Comparison of ENCODE assay signal across 1 cellular context in genomic region chr1:211133841-211134669, GRCh38.
TF ChIP-seq lines count a peak whose summit lies in the region.

TSS of gene KCNH1 (minus strand) at chr1:211134148. CDS start at chr1:211133945, 203 bp downstream.

TF ChIP-seq in HepG2, 621 proteins besides CTCF, POLR2A, EP300 and RAD21 (continued from another document and continues in another):
- TF ChIP-seq IRF9 (CRISPR knock-in tag; IDR thresholded peaks at IDR 0.05; ENCODE audit: borderline replicate concordance), result peak; percentile 37; the same call in 1 of the 2 replicates
- no peak for TF ChIP-seq SSRP1 (CRISPR knock-in tag; IDR thresholded peaks at IDR 0.05)
- peak; percentile 61; the same call in 1 of the 2 replicates for TF ChIP-seq ZFP90 (CRISPR knock-in tag; IDR thresholded peaks at IDR 0.05; ENCODE audit: borderline replicate concordance)
- TF ChIP-seq BCL3 (CRISPR knock-in tag; IDR thresholded peaks at IDR 0.05), result 0 out of 2 replicates have a peak, but pooled peaks have one; percentile 37
- no peak for TF ChIP-seq ZNF790 (CRISPR knock-in tag; IDR thresholded peaks at IDR 0.05; ENCODE audit: borderline replicate concordance)
- peak; percentile 81; the same call in 1 of the 2 replicates for TF ChIP-seq KLF12 (CRISPR knock-in tag; IDR thresholded peaks at IDR 0.05; ENCODE audit: borderline replicate concordance)
- TF ChIP-seq, protein P1, sequence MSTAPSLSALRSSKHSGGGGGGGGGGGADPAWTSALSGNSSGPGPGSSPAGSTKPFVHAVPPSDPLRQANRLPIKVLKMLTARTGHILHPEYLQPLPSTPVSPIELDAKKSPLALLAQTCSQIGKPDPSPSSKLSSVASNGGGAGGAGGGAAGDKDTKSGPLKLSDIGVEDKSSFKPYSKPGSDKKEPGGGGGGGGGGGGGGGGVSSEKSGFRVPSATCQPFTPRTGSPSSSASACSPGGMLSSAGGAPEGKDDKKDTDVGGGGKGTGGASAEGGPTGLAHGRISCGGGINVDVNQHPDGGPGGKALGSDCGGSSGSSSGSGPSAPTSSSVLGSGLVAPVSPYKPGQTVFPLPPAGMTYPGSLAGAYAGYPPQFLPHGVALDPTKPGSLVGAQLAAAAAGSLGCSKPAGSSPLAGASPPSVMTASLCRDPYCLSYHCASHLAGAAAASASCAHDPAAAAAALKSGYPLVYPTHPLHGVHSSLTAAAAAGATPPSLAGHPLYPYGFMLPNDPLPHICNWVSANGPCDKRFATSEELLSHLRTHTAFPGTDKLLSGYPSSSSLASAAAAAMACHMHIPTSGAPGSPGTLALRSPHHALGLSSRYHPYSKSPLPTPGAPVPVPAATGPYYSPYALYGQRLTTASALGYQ (CRISPR knock-in tag; IDR thresholded peaks at IDR 0.05), result peak; percentile 21; the same call in 1 of the 2 replicates
- TF ChIP-seq GABPB1 (CRISPR knock-in tag; IDR thresholded peaks at IDR 0.05), result peak; percentile 66
- no peak for TF ChIP-seq HNF4G (IDR thresholded peaks at IDR 0.05; ENCODE audit: borderline replicate concordance, low read depth, low read length)
- no peak for TF ChIP-seq HNF4G (CRISPR knock-in tag; IDR thresholded peaks at IDR 0.05; ENCODE audit: borderline replicate concordance, low read depth)
- TF ChIP-seq, protein P2, sequence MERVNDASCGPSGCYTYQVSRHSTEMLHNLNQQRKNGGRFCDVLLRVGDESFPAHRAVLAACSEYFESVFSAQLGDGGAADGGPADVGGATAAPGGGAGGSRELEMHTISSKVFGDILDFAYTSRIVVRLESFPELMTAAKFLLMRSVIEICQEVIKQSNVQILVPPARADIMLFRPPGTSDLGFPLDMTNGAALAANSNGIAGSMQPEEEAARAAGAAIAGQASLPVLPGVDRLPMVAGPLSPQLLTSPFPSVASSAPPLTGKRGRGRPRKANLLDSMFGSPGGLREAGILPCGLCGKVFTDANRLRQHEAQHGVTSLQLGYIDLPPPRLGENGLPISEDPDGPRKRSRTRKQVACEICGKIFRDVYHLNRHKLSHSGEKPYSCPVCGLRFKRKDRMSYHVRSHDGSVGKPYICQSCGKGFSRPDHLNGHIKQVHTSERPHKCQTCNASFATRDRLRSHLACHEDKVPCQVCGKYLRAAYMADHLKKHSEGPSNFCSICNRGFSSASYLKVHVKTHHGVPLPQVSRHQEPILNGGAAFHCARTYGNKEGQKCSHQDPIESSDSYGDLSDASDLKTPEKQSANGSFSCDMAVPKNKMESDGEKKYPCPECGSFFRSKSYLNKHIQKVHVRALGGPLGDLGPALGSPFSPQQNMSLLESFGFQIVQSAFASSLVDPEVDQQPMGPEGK (CRISPR knock-in tag; IDR thresholded peaks at IDR 0.05), result peak; percentile 92
- peak; percentile 58; the same call in 1 of the 2 replicates for TF ChIP-seq ZFY (CRISPR knock-in tag; IDR thresholded peaks at IDR 0.05)
- peak; percentile 79; the same call in 1 of the 2 replicates for TF ChIP-seq ZNF563 (CRISPR knock-in tag; IDR thresholded peaks at IDR 0.05)
- TF ChIP-seq ZNF773 (CRISPR knock-in tag; IDR thresholded peaks at IDR 0.05; ENCODE audit: borderline replicate concordance), result peak; percentile 75; the same call in 1 of the 2 replicates
- TF ChIP-seq ZKSCAN5 (CRISPR knock-in tag; IDR thresholded peaks at IDR 0.05), result no peak
- TF ChIP-seq ARID3A (IDR thresholded peaks at IDR 0.05; ENCODE audit: low read depth, low read length), result 0 out of 2 replicates have a peak, but pooled peaks have one; percentile 18
- TF ChIP-seq ZNF800 (CRISPR knock-in tag; IDR thresholded peaks at IDR 0.05), result 0 out of 2 replicates have a peak, but pooled peaks have one; percentile 48
- TF ChIP-seq SALL1 (CRISPR knock-in tag; IDR thresholded peaks at IDR 0.05), result peak; percentile 79
- TF ChIP-seq ZNF562 (CRISPR knock-in tag; IDR thresholded peaks at IDR 0.05; ENCODE audit: borderline replicate concordance), result 0 out of 2 replicates have a peak, but pooled peaks have one; percentile 24
- TF ChIP-seq ZNF564 (CRISPR knock-in tag; IDR thresholded peaks at IDR 0.05), result no peak; the same call in 1 of the 2 replicates
- peak; percentile 87 for TF ChIP-seq ARNT2 (CRISPR knock-in tag; IDR thresholded peaks at IDR 0.05; ENCODE audit: low read depth)
- TF ChIP-seq KDM3A (CRISPR knock-in tag; IDR thresholded peaks at IDR 0.05; ENCODE audit: low read depth), result 0 out of 2 replicates have a peak, but pooled peaks have one; percentile 39
- no peak for TF ChIP-seq MEF2D (CRISPR knock-in tag; IDR thresholded peaks at IDR 0.05)
- TF ChIP-seq, protein P3, sequence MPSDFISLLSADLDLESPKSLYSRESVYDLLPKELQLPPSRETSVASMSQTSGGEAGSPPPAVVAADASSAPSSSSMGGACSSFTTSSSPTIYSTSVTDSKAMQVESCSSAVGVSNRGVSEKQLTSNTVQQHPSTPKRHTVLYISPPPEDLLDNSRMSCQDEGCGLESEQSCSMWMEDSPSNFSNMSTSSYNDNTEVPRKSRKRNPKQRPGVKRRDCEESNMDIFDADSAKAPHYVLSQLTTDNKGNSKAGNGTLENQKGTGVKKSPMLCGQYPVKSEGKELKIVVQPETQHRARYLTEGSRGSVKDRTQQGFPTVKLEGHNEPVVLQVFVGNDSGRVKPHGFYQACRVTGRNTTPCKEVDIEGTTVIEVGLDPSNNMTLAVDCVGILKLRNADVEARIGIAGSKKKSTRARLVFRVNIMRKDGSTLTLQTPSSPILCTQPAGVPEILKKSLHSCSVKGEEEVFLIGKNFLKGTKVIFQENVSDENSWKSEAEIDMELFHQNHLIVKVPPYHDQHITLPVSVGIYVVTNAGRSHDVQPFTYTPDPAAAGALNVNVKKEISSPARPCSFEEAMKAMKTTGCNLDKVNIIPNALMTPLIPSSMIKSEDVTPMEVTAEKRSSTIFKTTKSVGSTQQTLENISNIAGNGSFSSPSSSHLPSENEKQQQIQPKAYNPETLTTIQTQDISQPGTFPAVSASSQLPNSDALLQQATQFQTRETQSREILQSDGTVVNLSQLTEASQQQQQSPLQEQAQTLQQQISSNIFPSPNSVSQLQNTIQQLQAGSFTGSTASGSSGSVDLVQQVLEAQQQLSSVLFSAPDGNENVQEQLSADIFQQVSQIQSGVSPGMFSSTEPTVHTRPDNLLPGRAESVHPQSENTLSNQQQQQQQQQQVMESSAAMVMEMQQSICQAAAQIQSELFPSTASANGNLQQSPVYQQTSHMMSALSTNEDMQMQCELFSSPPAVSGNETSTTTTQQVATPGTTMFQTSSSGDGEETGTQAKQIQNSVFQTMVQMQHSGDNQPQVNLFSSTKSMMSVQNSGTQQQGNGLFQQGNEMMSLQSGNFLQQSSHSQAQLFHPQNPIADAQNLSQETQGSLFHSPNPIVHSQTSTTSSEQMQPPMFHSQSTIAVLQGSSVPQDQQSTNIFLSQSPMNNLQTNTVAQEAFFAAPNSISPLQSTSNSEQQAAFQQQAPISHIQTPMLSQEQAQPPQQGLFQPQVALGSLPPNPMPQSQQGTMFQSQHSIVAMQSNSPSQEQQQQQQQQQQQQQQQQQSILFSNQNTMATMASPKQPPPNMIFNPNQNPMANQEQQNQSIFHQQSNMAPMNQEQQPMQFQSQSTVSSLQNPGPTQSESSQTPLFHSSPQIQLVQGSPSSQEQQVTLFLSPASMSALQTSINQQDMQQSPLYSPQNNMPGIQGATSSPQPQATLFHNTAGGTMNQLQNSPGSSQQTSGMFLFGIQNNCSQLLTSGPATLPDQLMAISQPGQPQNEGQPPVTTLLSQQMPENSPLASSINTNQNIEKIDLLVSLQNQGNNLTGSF (CRISPR knock-in tag; IDR thresholded peaks at IDR 0.05), result peak; percentile 85; the same call in 1 of the 2 replicates
- TF ChIP-seq ERF (CRISPR knock-in tag; IDR thresholded peaks at IDR 0.05), result peak; percentile 61; the same call in 1 of the 2 replicates
- TF ChIP-seq ZNF451 (CRISPR knock-in tag; IDR thresholded peaks at IDR 0.05), result peak; percentile 91
- TF ChIP-seq ZNF792 (CRISPR knock-in tag; IDR thresholded peaks at IDR 0.05), result 0 out of 2 replicates have a peak, but pooled peaks have one; percentile 24
- TF ChIP-seq ZNF124 (CRISPR knock-in tag; IDR thresholded peaks at IDR 0.05), result 0 out of 2 replicates have a peak, but pooled peaks have one; percentile 33
- peak; percentile 94; the same call in 1 of the 2 replicates for TF ChIP-seq DNMT1 (CRISPR knock-in tag; IDR thresholded peaks at IDR 0.05)
- no peak for TF ChIP-seq ETV6 (CRISPR knock-in tag; conservative IDR thresholded peaks at IDR 0.05)
- no peak for TF ChIP-seq ZNF234 (CRISPR knock-in tag; conservative IDR thresholded peaks at IDR 0.05)
- TF ChIP-seq ZNF891 (CRISPR knock-in tag; IDR thresholded peaks at IDR 0.05), result 0 out of 2 replicates have a peak, but pooled peaks have one; percentile 27
- TF ChIP-seq ZNF816 (CRISPR knock-in tag; IDR thresholded peaks at IDR 0.05; ENCODE audit: borderline replicate concordance), result peak; percentile 34; the same call in 1 of the 2 replicates
- no peak for TF ChIP-seq ZFP62 (CRISPR knock-in tag; IDR thresholded peaks at IDR 0.05)
- TF ChIP-seq ZBTB7B (CRISPR knock-in tag; IDR thresholded peaks at IDR 0.05), result peak; percentile 89
- TF ChIP-seq, protein P4, sequence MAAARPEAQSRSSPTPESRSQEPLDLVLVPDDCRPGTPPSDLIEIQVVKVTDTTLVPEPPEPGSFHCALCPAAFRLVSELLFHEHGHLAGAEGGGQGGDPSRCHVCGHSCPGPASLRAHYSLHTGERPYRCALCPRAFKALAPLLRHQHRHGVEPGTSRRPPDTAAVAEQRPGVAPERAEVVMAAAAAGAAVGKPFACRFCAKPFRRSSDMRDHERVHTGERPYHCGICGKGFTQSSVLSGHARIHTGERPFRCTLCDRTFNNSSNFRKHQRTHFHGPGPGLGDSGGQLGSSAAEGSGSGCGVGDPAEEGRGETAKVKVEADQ (CRISPR knock-in tag; IDR thresholded peaks at IDR 0.05; ENCODE audit: borderline replicate concordance), result no peak
- TF ChIP-seq NFRKB (IDR thresholded peaks at IDR 0.05), result no peak
- no peak for TF ChIP-seq ZNF180 (CRISPR knock-in tag; IDR thresholded peaks at IDR 0.05; ENCODE audit: borderline replicate concordance, low read depth)
- peak; percentile 44; the same call in 1 of the 2 replicates for TF ChIP-seq ZSCAN20 (CRISPR knock-in tag; IDR thresholded peaks at IDR 0.05; ENCODE audit: borderline replicate concordance)
- TF ChIP-seq KDM5B (CRISPR knock-in tag; IDR thresholded peaks at IDR 0.05; ENCODE audit: borderline replicate concordance), result peak; percentile 26; the same call in 1 of the 2 replicates
- peak; percentile 89 for TF ChIP-seq ZMYM4 (CRISPR knock-in tag; IDR thresholded peaks at IDR 0.05)
- TF ChIP-seq, protein P5, sequence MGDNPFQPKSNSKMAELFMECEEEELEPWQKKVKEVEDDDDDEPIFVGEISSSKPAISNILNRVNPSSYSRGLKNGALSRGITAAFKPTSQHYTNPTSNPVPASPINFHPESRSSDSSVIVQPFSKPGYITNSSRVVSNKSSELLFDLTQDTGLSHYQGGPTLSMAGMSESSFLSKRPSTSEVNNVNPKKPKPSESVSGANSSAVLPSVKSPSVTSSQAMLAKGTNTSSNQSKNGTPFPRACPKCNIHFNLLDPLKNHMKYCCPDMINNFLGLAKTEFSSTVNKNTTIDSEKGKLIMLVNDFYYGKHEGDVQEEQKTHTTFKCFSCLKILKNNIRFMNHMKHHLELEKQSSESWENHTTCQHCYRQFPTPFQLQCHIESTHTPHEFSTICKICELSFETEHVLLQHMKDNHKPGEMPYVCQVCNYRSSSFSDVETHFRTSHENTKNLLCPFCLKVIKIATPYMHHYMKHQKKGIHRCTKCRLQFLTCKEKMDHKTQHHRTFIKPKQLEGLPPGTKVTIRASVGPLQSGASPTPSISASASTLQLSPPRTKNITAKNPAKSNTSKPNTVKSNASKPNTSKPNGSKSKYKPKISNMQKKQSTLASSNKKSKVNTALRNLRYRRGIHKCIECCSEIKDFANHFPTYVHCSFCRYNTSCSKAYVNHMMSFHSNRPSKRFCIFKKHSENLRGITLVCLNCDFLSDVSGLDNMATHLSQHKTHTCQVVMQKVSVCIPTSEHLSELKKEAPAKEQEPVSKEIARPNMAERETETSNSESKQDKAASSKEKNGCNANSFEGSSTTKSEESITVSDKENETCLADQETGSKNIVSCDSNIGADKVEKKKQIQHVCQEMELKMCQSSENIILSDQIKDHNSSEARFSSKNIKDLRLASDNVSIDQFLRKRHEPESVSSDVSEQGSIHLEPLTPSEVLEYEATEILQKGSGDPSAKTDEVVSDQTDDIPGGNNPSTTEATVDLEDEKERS (CRISPR knock-in tag; IDR thresholded peaks at IDR 0.05), result no peak
- TF ChIP-seq ZNF138 (CRISPR knock-in tag; IDR thresholded peaks at IDR 0.05; ENCODE audit: low read depth), result no peak
